26 cellular contexts compared by ENCODE assay signal in the genomic region with DNA sequence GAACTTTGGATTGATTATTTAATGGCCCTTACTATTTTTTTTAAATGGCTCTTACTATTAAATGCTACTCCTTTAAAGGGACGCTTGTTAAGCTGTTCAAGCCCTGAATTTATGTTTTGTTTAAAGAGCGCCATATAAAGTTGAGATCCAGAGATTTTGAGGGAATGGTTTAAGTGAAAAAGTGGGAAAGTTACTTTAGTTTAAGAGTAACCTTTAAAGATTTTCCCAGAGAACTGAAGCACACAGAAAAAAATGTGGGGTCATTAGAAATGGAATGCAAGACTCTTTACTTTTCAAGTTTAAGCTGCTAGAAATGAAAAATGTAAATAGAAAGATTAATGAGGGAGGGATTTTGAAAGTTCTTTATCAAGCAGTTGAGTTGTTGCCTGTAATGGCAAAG.
"Had no signal": no experiment of that assay in that cellular context is flagged by ENCODE, and none has a peak within 500 bp of the region (broad histone marks: within the 10 kb centered on the region; RNA-seq: fewer than 3 reads in every experiment).

No MANE protein-coding gene starts in this region.

- H3K36me3 ChIP-seq: esophagus muscularis mucosa, neutrophil, pancreas, right atrium auricular region, sigmoid colon, spleen, tibial artery had no signal

- H3K4me3 Mint-ChIP-seq: natural killer cell; neural crest cell; stimulated activated memory B cell treated with anti-CD40 and anti-IgM and Interleukin-4, amounts not matched to agents 10 μg/mL and 1 μg/mL and 100 μg/mL, for 72 hours; type B pancreatic cell had no signal

- H3K27ac ChIP-seq: coronary artery, esophagus muscularis mucosa, hepatocyte, neutrophil, pancreas, right atrium auricular region, spleen, testis, tibial artery had no signal

- H3K4me1 ChIP-seq: pancreas, right atrium auricular region, spleen, testis had no signal

- DNase-seq: dermis blood vessel endothelial cell; effector memory CD4-positive, alpha-beta T cell; head of caudate nucleus; kidney; natural killer cell; pancreas; sigmoid colon; spleen; stimulated activated CD4-positive, alpha-beta T cell treated with anti-CD3 and anti-CD28 coated beads, Interleukin-4, amount 100 ng/mL, for 4 hours; stimulated activated naive CD8-positive, alpha-beta T cell treated with anti-CD3 and anti-CD28 coated beads, Interleukin-15, Interleukin-2, amounts not matched to agents 100 U/mL and 50 U/mL, for 24 hours; substantia nigra; testis; tibial artery had no signal

- H3K27me3 ChIP-seq: esophagus muscularis mucosa, hepatocyte, neutrophil, pancreas, right atrium auricular region, sigmoid colon, testis, tibial artery had no signal

- H3K4me3 ChIP-seq: coronary artery, esophagus muscularis mucosa, hepatocyte, pancreas, right atrium auricular region, sigmoid colon, spleen, testis, tibial artery had no signal

- H3K9me3 Mint-ChIP-seq: neural crest cell; stimulated activated memory B cell treated with anti-CD40 and anti-IgM and Interleukin-4, amounts not matched to agents 10 μg/mL and 1 μg/mL and 100 μg/mL, for 72 hours; type B pancreatic cell had no signal

- H3K27ac Mint-ChIP-seq: natural killer cell; progenitor cell of endocrine pancreas; stimulated activated memory B cell treated with anti-CD40 and anti-IgM and Interleukin-4, amounts not matched to agents 10 μg/mL and 1 μg/mL and 100 μg/mL, for 72 hours; type B pancreatic cell had no signal

- H3K4me1 Mint-ChIP-seq: natural killer cell, neural crest cell had no signal

- H3K9me3 ChIP-seq: esophagus muscularis mucosa, neutrophil, pancreas, right atrium auricular region, sigmoid colon, spleen, testis, tibial artery had no signal

- H3K27me3 Mint-ChIP-seq: progenitor cell of endocrine pancreas had no signal

- FAIRE-seq: endothelial cell of umbilical vein, frontal cortex, kidney, pancreas, urothelium cell line had no signal

- H3K4me2 ChIP-seq: hepatocyte had no signal

- H3K36me3 Mint-ChIP-seq: natural killer cell; stimulated activated memory B cell treated with anti-CD40 and anti-IgM and Interleukin-4, amounts not matched to agents 10 μg/mL and 1 μg/mL and 100 μg/mL, for 72 hours; type B pancreatic cell had no signal

- H2AFZ ChIP-seq: hepatocyte had no signal

- ATAC-seq: left lobe of liver; natural killer cell; pancreas; stimulated activated memory B cell treated with anti-CD40 and anti-IgM and Interleukin-4, amounts not matched to agents 10 μg/mL and 1 μg/mL and 100 μg/mL, for 72 hours; stimulated activated naive CD8-positive, alpha-beta T cell treated with anti-CD3 and anti-CD28 coated beads, Interleukin-15, Interleukin-2, amounts not matched to agents 100 U/mL and 50 U/mL, for 24 hours had no signal

- H3K79me2 ChIP-seq: hepatocyte had no signal
